In the genomic region with DNA sequence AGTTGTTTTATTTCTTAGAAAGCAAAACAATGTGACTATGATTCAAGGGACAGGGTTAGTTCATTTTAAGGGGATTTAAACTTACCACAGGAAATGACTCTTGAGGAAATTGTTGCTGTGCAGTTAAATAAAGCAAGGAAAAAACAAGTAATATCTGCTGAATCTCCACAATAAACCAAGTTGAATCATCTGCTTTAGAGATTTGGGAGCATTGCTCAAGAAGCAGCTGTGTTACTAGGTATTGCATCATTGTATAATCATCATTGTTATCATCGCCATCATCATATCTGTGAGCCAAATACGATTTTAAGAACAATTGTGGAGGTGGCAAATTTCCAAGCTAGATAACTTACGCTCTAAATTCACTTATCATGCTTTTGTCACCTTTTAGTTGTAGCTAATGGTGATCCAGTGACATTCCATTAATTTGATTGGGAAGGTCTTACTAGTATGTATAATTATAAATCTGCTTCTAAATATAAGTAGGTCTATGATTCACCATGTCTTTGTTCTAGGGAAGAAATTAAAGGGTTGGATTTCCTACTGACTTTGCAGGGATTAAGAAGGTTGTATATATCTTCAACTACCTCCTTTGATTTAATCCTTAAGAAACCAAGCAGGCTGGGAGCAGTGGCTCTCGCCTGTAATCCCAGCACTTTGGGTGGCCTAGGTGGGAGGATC, we compare ENCODE assay signal across 1 cellular context.
TF ChIP-seq lines count a peak whose summit lies in the region.

No MANE protein-coding gene starts in this region.

TF ChIP-seq in endothelial cell of umbilical vein, 7 proteins besides CTCF, POLR2A, EP300 and RAD21:
- TF ChIP-seq POLR2AphosphoS5 (IDR thresholded peaks at IDR 0.05; ENCODE audit: insufficient read depth, low read depth, low read length) (peak; percentile 81), GATA2 (IDR thresholded peaks at IDR 0.05; ENCODE audit: insufficient read depth, insufficient read length, low read depth, low read length) (peak; percentile 100), EZH2 (IDR thresholded peaks at IDR 0.05; ENCODE audit: borderline replicate concordance, low read depth, low read length, severe bottlenecking) (no peak), JUN (IDR thresholded peaks at IDR 0.05; ENCODE audit: borderline replicate concordance, insufficient read depth, insufficient read length, low read depth) (peak; percentile 94), FOS (IDR thresholded peaks at IDR 0.05; ENCODE audit: borderline replicate concordance, insufficient read depth, low read length) (peak; percentile 97), MYC (IDR thresholded peaks at IDR 0.05; ENCODE audit: low read depth, low read length) (no peak)
- TF ChIP-seq, protein P1, sequence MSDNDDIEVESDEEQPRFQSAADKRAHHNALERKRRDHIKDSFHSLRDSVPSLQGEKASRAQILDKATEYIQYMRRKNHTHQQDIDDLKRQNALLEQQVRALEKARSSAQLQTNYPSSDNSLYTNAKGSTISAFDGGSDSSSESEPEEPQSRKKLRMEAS (IDR thresholded peaks at IDR 0.05; ENCODE audit: insufficient read depth, insufficient read length) = no peak
TF ChIP-seq in endothelial cell of umbilical vein: peak in this region for 4.
